ENCODE assay signal across 9 cellular contexts in genomic region chr15:77969055-77969454, GRCh38.
"Had no signal": no experiment of that assay in that cellular context is flagged by ENCODE, and none has a peak within 500 bp of the region (broad histone marks: within the 10 kb centered on the region; RNA-seq: fewer than 3 reads in every experiment).

No MANE protein-coding gene starts in this region.

- H3K4me3 Mint-ChIP-seq: GM23338, H9, HFFc6 had no signal

- H3K4me1 ChIP-seq: HAP-1 had no signal

- H3K4me3 ChIP-seq: GM23248, GM23338, HAP-1 had no signal

- H3K4me1 Mint-ChIP-seq: GM23338, H9 had no signal

- H3K36me3 ChIP-seq: HAP-1 had no signal

- H3K27ac Mint-ChIP-seq: GM23338, H9, HFFc6 had no signal

- DNase-seq: GM23248, GOT3, H7, H9, HCEC 1CT, HFFc6 had no signal

- H3K27ac ChIP-seq: GM23248 had no signal

- ATAC-seq: GM23338, HCT116 had no signal
